ENCODE assay signal across 8 cellular contexts in genomic region chr3:157204431-157204830, GRCh38. TPM values are rescaled to one million over a fixed set of nuclear protein-coding genes. Genes with fewer than 3 reads are reported as not detected.
A peak's percentile ranks its signal among the peaks of the same experiment; 100 is the strongest.
DNase-seq lines count a peak whose midpoint lies in the region; ATAC-seq, FAIRE-seq and TF ChIP-seq lines count a peak whose summit lies in the region.

No MANE protein-coding gene starts in this region.

- H4K8ac ChIP-seq in mesenchymal stem cell (ENCODE audit: low read length) = no peak overlapping the region

- H2AFZ ChIP-seq in GM12878 (ENCODE audit: control insufficient read depth, low read depth, low read length) (no peak overlapping the region), mesenchymal stem cell (ENCODE audit: low read depth, low read length) (no peak overlapping the region)

- H3K14ac ChIP-seq in mesenchymal stem cell (ENCODE audit: low read length in 2 of 2) = no peak overlapping the region

- no peaks in the 10 kb centered on the region for H3K36me3 ChIP-seq in GM12878 (ENCODE audit: control insufficient read depth in 2 of 2, insufficient read depth in 2 of 2, low read length in 1 of 2)
- no peaks in the 10 kb centered on the region for H3K36me3 ChIP-seq in mesenchymal stem cell (ENCODE audit: control insufficient read depth in 1 of 2, insufficient read depth in 2 of 2, low read depth in 1 of 2, low read length in 2 of 2)

- H3K79me1 ChIP-seq in mesenchymal stem cell (replicated peaks; ENCODE audit: low read length, poor library complexity, severe bottlenecking) = no peaks in the 10 kb centered on the region

- no peaks in the 10 kb centered on the region for H4K20me1 ChIP-seq in GM12878 (ENCODE audit: control insufficient read depth, insufficient read depth)

- no peak for TF ChIP-seq EP300 in GM12878 (IDR thresholded peaks at IDR 0.05; ENCODE audit: borderline replicate concordance in 1 of 2, control insufficient read depth in 1 of 2, low read depth in 2 of 2, low read length in 2 of 2)

- ATAC-seq in GM12878 (no peak), HG02938 (IDR thresholded peaks at IDR 0.05; ENCODE audit: unreplicated experiment) (no peak)

- H3K23ac ChIP-seq in mesenchymal stem cell (ENCODE audit: low read length in 2 of 2) = no peak overlapping the region

- H3K4ac ChIP-seq in mesenchymal stem cell (ENCODE audit: low read depth in 1 of 2, low read length in 2 of 2) = no peak overlapping the region

- no peak overlapping the region for H3K27ac Mint-ChIP-seq in immature natural killer cell

- H3K4me2 ChIP-seq in GM12878 (ENCODE audit: control insufficient read depth, insufficient read depth) = no peak overlapping the region
- H3K4me2 ChIP-seq in mesenchymal stem cell (ENCODE audit: low read length, poor library complexity, severe bottlenecking) = no peak overlapping the region

- TF ChIP-seq RAD21 in GM12878 (IDR thresholded peaks at IDR 0.05; ENCODE audit: insufficient read depth, low read depth, low read length) = peak; percentile 43; the same call in 1 of the 2 replicates

- H3K27ac ChIP-seq in GM12878 (ENCODE audit: control insufficient read depth, insufficient read depth) = no peak overlapping the region
- H3K27ac ChIP-seq in mesenchymal stem cell (ENCODE audit: low read length, poor library complexity, severe bottlenecking) = no peak overlapping the region

- H4K91ac ChIP-seq in mesenchymal stem cell (ENCODE audit: low read length) = no peak overlapping the region

- TF ChIP-seq CTCF in LNCaP clone FGC (IDR thresholded peaks at IDR 0.05; ENCODE audit: control insufficient read depth, extremely low read depth, insufficient read depth) (peak; percentile 53), GM12878 (IDR thresholded peaks at IDR 0.05 in 2 of 3, conservative IDR thresholded peaks at IDR 0.05 in 1 of 3; ENCODE audit: control insufficient read depth in 2 of 3, extremely low read depth in 1 of 3, insufficient read depth in 1 of 3, low read depth in 3 of 3, low read length in 3 of 3) (no peak; a peak in 1 of 6 replicates)

- H3K4me3 ChIP-seq in LNCaP clone FGC (ENCODE audit: low read depth, low read length) (no peak overlapping the region), GM12878 (no peak overlapping the region), mesenchymal stem cell (ENCODE audit: insufficient read depth in 1 of 2, low read depth in 1 of 2, low read length in 2 of 2) (no peak overlapping the region)

- H2BK120ac ChIP-seq in mesenchymal stem cell (ENCODE audit: low read depth, low read length) = no peak overlapping the region

- H2AK5ac ChIP-seq in mesenchymal stem cell (ENCODE audit: low read length, severe bottlenecking) = no peak overlapping the region

- peaks cover 0 to 1% (median 0%) of the 10 kb centered on the region in 6 donors for H3K9me3 Mint-ChIP-seq in immature natural killer cell

- SMC1A ChIA-PET in GM12878 (lab: Charles Lee; ENCODE audit: uncharacterized antibody, unreplicated experiment) = interaction anchor here (0.7 kb wide), 2 partner anchors 15 to 45 kb away, joined by 3 read pairs; no protein-coding TSS in a partner anchor

- H3K27me3 Mint-ChIP-seq in immature natural killer cell (ENCODE audit: low read depth in 3 of 3) = peaks cover 0 to 4% (median 0%) of the 10 kb centered on the region in 3 donors

- no peak for FAIRE-seq in GM12878 (lab: Jason Lieb, UNC)

- CTCF ChIA-PET in GM12878 (lab: Yijun Ruan, JAX) = interaction anchor here (0.9 to 1.4 kb wide), 12 partner anchors 9 to 368 kb away, joined by 3 to 5 read pairs (median 3); no protein-coding TSS in a partner anchor

- WGBS in GM12878 (ENCODE audit: insufficient coverage, insufficient replicate concordance, low lambda C conversion rate, missing lambda C conversion rate) = 95% methylated on average over 1 of the region's 1 CpG
- WGBS in mesenchymal stem cell = no CpG with 5 or more reads among the region's 1 CpG

- H3K9ac ChIP-seq in GM12878 (ENCODE audit: control insufficient read depth, insufficient read depth, low read length) (no peak overlapping the region), mesenchymal stem cell (ENCODE audit: low read length) (peak overlapping the region; percentile 60)

- DNase-seq in CD1c-positive myeloid dendritic cell (ENCODE audit: extremely low spot score) (peak; percentile 48), LNCaP clone FGC (ENCODE audit: low read depth) (peak; percentile 34), GM12878 (ENCODE audit: low read depth, low spot score) (no peak), mesenchymal stem cell (peak; percentile 55), immature natural killer cell (no peak)
- no peak for DNase-seq in stimulated activated naive CD4-positive, alpha-beta T cell (lab: John Stamatoyannopoulos, UW)
- no peak for DNase-seq in stimulated activated CD4-positive, alpha-beta T cell treated with anti-CD3 and anti-CD28 coated beads, Interleukin-4, amount 100 ng/mL, for 1 hour

- H2BK5ac ChIP-seq in mesenchymal stem cell (ENCODE audit: low read depth, low read length, poor library complexity, severe bottlenecking) = no peak overlapping the region

- in situ Hi-C loops in GM12878 (cut with MboI) = no loop called here

- no peak overlapping the region for H3K4me3 Mint-ChIP-seq in immature natural killer cell

- no peak for TF ChIP-seq POLR2A in GM12878 (IDR thresholded peaks at IDR 0.05; ENCODE audit: low read depth, low read length)

- H3K79me2 ChIP-seq in GM12878 (ENCODE audit: control insufficient read depth, insufficient read depth, low read length) = no peaks in the 10 kb centered on the region

- POLR2A ChIA-PET in GM12878 (lab: Charles Lee) = interaction anchor here (0.5 kb wide), 1 partner anchor 44 kb away, joined by 3 read pairs; no protein-coding TSS in a partner anchor

- no TSS peak for BruUV-seq in GM12878 (replicated peaks; lab: Mats Ljungman, UMichigan)

- H3K9me3 ChIP-seq in GM12878 (replicated peaks; ENCODE audit: control insufficient read depth, insufficient read depth, low read length) (no peaks in the 10 kb centered on the region), mesenchymal stem cell (ENCODE audit: control insufficient read depth, low read length) (no peaks in the 10 kb centered on the region)

- RAD21 ChIA-PET in GM12878 (lab: Charles Lee; ENCODE audit: unreplicated experiment) = interaction anchor here (0.6 to 1.1 kb wide), 3 partner anchors 35 to 42 kb away, joined by 3 read pairs; no protein-coding TSS in a partner anchor

- H3K27me3 ChIP-seq in GM12878 (replicated peaks in 1 of 2; ENCODE audit: control insufficient read depth in 2 of 2, insufficient read depth in 2 of 2, low read length in 1 of 2) = no peaks in the 10 kb centered on the region
- H3K27me3 ChIP-seq in mesenchymal stem cell (ENCODE audit: control insufficient read depth in 1 of 2, insufficient read depth in 1 of 2, low read length in 2 of 2) = no peaks in the 10 kb centered on the region

- no peak overlapping the region for H3K18ac ChIP-seq in mesenchymal stem cell (ENCODE audit: low read depth in 1 of 2, low read length in 2 of 2)

- H3K4me1 Mint-ChIP-seq in immature natural killer cell = no peaks in the 10 kb centered on the region

- H3K4me1 ChIP-seq in GM12878 (ENCODE audit: control insufficient read depth, insufficient read depth, low read length) = no peaks in the 10 kb centered on the region
- H3K4me1 ChIP-seq in mesenchymal stem cell (ENCODE audit: control insufficient read depth, insufficient read depth, low read depth, low read length) = no peaks in the 10 kb centered on the region

- intact Hi-C loops in GM12878 (cut with micrococcal nuclease; ENCODE audit: unreplicated experiment) = loop anchor here (1.0 to 5.0 kb wide), 2 partner anchors 35 to 288 kb away; no protein-coding TSS in a partner anchor

- no peak overlapping the region for H2BK12ac ChIP-seq in mesenchymal stem cell (ENCODE audit: low read length in 2 of 2)

- no peak overlapping the region for H2BK15ac ChIP-seq in mesenchymal stem cell (ENCODE audit: low read depth, poor library complexity, severe bottlenecking)

- no peaks in the 10 kb centered on the region for H3K36me3 Mint-ChIP-seq in immature natural killer cell

TF ChIP-seq in GM12878, 131 proteins besides CTCF, POLR2A, EP300 and RAD21:
- TF ChIP-seq SMC3 (IDR thresholded peaks at IDR 0.05; ENCODE audit: borderline replicate concordance, low read length) = peak; percentile 21; the same call in 1 of the 2 replicates
- TF ChIP-seq YY1 (IDR thresholded peaks at IDR 0.05; ENCODE audit: low read depth, low read length) = no peak

RNA-seq across cellular contexts. Expression of gene CCNL1, which starts 44.5 kb away (rescaled TPM):
- total RNA-seq in GM12878 (2013; cell fraction: nucleolus; rRNA removed) = 786 and 840 TPM in 2 replicates
- total RNA-seq in GM12878 (2014; rRNA removed) = 173 and 180 TPM in 2 replicates
- 125 and 134 TPM in 2 replicates for total RNA-seq in GM12878 (2014; rRNA removed; fragmentation: Illumina TruSeq; extraction: Trizol)
- total RNA-seq in GM12878 (2021) = 105 and 107 TPM in 2 replicates
- polyA plus RNA-seq in GM12878 (2011; ENCODE audit: low read depth) = 92.3 TPM
- polyA plus RNA-seq in GM12878 (2011; rRNA removed) = 174 and 236 TPM in 2 replicates
- polyA plus RNA-seq in GM12878 (2011; cell fraction: cytosol; rRNA removed) = 54.9 and 72.4 TPM in 2 replicates
- polyA plus RNA-seq in GM12878 (2011; cell fraction: nucleus; rRNA removed) = 732 and 1,003 TPM in 2 replicates
- 101 and 129 TPM in 2 replicates for polyA plus RNA-seq in GM12878 (2012)
- 119 and 153 TPM in 2 replicates for polyA plus RNA-seq in GM12878 (2014; fragmentation: Illumina TruSeq; extraction: Trizol)
- polyA plus RNA-seq in GM12878 (2014; fragmentation: Nextera tagmentation; extraction: Ambion mirVana) = 10 to 100 TPM; 22.2 to 39.8 TPM
- polyA plus RNA-seq in GM12878 (2014; rRNA removed) = 127 and 135 TPM in 2 replicates
- 100 to 1,000 TPM in 1 of 2 experiments, 10 to 100 TPM in 1; 85.1 to 111 TPM for polyA plus RNA-seq in GM12878 (2016; fragmentation: Nextera tagmentation; extraction: Ambion mirVana)
- polyA minus RNA-seq in GM12878 (2011; rRNA and poly(A)+ RNA removed) = 159 and 190 TPM in 2 replicates
- polyA minus RNA-seq in GM12878 (2011; cell fraction: cytosol; rRNA and poly(A)+ RNA removed) = 50.1 and 54.2 TPM in 2 replicates
- polyA minus RNA-seq in GM12878 (2011; cell fraction: nucleus; rRNA and poly(A)+ RNA removed) = 1,045 and 1,316 TPM in 2 replicates
- polyA plus RNA-seq in mesenchymal stem cell (2013, experiment 1 of 2) = 87.8 TPM
- polyA plus RNA-seq in mesenchymal stem cell (2013, experiment 2 of 2) = 78.4 TPM
- 10 to 100 TPM; 35.3 to 87.6 (median 44.2) TPM for polyA plus RNA-seq in immature natural killer cell

Comparison
In these comparisons a context has a peak if more than half of its experiments do, and no peak if none do; other contexts are left out.
1. DNase-seq: peak in CD1c-positive myeloid dendritic cell (single experiment), LNCaP clone FGC (single experiment) and mesenchymal stem cell (single experiment); none in GM12878 (single experiment), immature natural killer cell (0 of 3), stimulated activated naive CD4-positive, alpha-beta T cell (0 of 6) and stimulated activated CD4-positive, alpha-beta T cell treated with anti-CD3 and anti-CD28 coated beads, Interleukin-4, amount 100 ng/mL, for 1 hour (single experiment).